Comparison of ENCODE assay signal across 6 cellular contexts in the genomic region with DNA sequence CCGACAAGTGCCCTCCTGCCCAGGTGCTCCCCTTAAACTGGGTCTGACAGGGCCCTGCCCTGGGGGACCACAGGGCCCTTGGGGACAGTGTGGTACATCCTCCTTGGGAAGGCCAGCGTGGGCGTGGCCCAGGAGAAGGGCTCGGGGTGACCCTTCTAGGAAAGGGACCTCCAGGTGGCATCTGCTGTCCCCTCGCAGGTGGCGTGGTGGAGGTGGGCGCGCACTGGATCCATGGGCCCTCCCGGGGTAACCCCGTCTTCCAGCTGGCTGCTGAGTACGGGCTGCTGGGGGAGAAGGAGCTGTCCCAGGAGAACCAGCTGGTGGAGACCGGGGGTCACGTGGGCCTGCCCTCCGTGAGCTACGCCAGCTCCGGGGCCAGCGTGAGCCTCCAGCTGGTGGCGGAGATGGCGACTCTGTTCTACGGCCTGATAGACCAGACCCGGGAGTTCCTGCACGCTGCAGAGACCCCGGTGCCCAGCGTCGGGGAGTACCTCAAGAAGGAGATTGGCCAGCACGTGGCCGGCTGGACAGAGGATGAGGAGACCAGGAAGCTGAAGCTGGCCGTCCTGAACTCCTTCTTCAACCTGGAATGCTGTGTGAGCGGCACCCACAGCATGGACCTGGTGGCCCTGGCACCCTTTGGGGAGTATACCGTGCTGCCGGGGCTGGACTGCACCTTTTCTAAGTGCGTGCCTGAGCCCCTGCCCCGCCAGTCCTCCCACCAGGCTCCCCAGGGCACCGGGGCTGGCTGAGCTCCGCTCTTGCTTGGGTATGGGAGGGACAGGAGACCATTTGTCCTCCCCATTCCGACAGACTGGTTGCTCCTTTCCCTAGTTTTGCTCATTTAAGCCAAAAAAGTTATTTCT. TPM values are rescaled to one million over a fixed set of nuclear protein-coding genes. Genes with fewer than 3 reads are reported as not detected.
A peak's percentile ranks its signal among the peaks of the same experiment; 100 is the strongest.
DNase-seq lines count a peak whose midpoint lies in the region; ATAC-seq and TF ChIP-seq lines count a peak whose summit lies in the region.

No MANE protein-coding gene starts in this region.

- H3K18ac ChIP-seq in H9 (ENCODE audit: insufficient read length, low read depth, low read length) = no peak overlapping the region

- TF ChIP-seq CTCF in H9 (conservative IDR thresholded peaks at IDR 0.05) = no peak
- no peak for TF ChIP-seq CTCF in coronary artery (IDR thresholded peaks at IDR 0.05)
- TF ChIP-seq CTCF in progenitor cell of endocrine pancreas (IDR thresholded peaks at IDR 0.05; ENCODE audit: unreplicated experiment) = no peak

- no peak overlapping the region for H2AK5ac ChIP-seq in H9 (ENCODE audit: insufficient read length, low read length)

- H3K4ac ChIP-seq in H9 (ENCODE audit: low read depth, low read length) = no peak overlapping the region

- no peaks in the 10 kb centered on the region for H3K79me1 ChIP-seq in H9 (ENCODE audit: insufficient read depth, low read depth, low read length, poor library complexity, severe bottlenecking)

- no peaks in the 10 kb centered on the region for H3K4me1 ChIP-seq in H9 (ENCODE audit: insufficient read depth, low read length)

- peaks cover 8% of the 10 kb centered on the region for H3K23me2 ChIP-seq in H9 (ENCODE audit: insufficient read length, low read depth, low read length, poor library complexity, severe bottlenecking)

- no peak overlapping the region for H3T11ph ChIP-seq in H9 (ENCODE audit: low read length)

- no peak overlapping the region for H3K56ac ChIP-seq in H9 (ENCODE audit: insufficient read length, low read depth, low read length)

- no peak overlapping the region for H4K91ac ChIP-seq in H9 (ENCODE audit: insufficient read length, low read depth, low read length)

- H3K23ac ChIP-seq in H9 (ENCODE audit: insufficient read length, low read depth, low read length) = no peak overlapping the region

- no peak overlapping the region for H2BK120ac ChIP-seq in H9 (ENCODE audit: low read depth, low read length, poor library complexity, severe bottlenecking)

- no peak overlapping the region for H3K9ac ChIP-seq in H9 (ENCODE audit: extremely low read depth, insufficient read length, low read length)

- H2BK15ac ChIP-seq in H9 (ENCODE audit: low read depth, low read length) = no peak overlapping the region

- H4K20me1 ChIP-seq in H9 (ENCODE audit: control insufficient read depth, insufficient read depth, insufficient read length) = no peaks in the 10 kb centered on the region

- no peak overlapping the region for H3K14ac ChIP-seq in H9 (ENCODE audit: insufficient read depth, low read length)

- H3K4me3 ChIP-seq in coronary artery = peak overlapping the region; percentile 99

- DNase-seq in H9 = no peak
- DNase-seq in coronary artery (ENCODE audit: low spot score) = no peak
- DNase-seq in progenitor cell of endocrine pancreas (ENCODE audit: low spot score, unreplicated experiment) = no peak
- DNase-seq in NCI-H1417 (lab: John Stamatoyannopoulos, UW) = no peak

- peaks cover 18% of the 10 kb centered on the region for H3K27me3 ChIP-seq in H9 (ENCODE audit: insufficient read depth, low read length)

- no peaks in the 10 kb centered on the region for H3K4me1 Mint-ChIP-seq in H9
- H3K4me1 Mint-ChIP-seq in progenitor cell of endocrine pancreas (ENCODE audit: low read depth) = peaks cover 1% of the 10 kb centered on the region

- H3K9me3 ChIP-seq in H9 (ENCODE audit: control insufficient read depth, low read depth, low read length) = no peaks in the 10 kb centered on the region

- no peak overlapping the region for H2BK5ac ChIP-seq in H9 (ENCODE audit: insufficient read length, low read length)

- peak overlapping the region; percentile 66 to 74 for H3K4me3 Mint-ChIP-seq in H9
- peak overlapping the region; percentile 65 for H3K4me3 Mint-ChIP-seq in progenitor cell of endocrine pancreas (ENCODE audit: low read depth)

- H2BK20ac ChIP-seq in H9 (ENCODE audit: low read depth, low read length, poor library complexity, severe bottlenecking) = no peak overlapping the region

- no peaks in the 10 kb centered on the region for H3K79me2 ChIP-seq in H9 (ENCODE audit: insufficient read depth, low read length)

- no peak overlapping the region for H3K4me2 ChIP-seq in H9 (ENCODE audit: insufficient read depth, insufficient read length, low read length)

- H3K27me3 Mint-ChIP-seq in H9 (ENCODE audit: low read depth) = peaks cover 44% of the 10 kb centered on the region
- peaks cover 23% of the 10 kb centered on the region for H3K27me3 Mint-ChIP-seq in progenitor cell of endocrine pancreas

- ATAC-seq in GM21786 (IDR thresholded peaks at IDR 0.05; ENCODE audit: unreplicated experiment) (no peak), HG02571 (IDR thresholded peaks at IDR 0.05; ENCODE audit: unreplicated experiment) (no peak)

- H3K36me3 Mint-ChIP-seq in H9 (ENCODE audit: insufficient read depth in 1 of 3, low read depth in 3 of 3) (peaks cover 1 to 5% (median 3%) of the 10 kb centered on the region in 3 experiments; a peak in 1 of 7 replicates), progenitor cell of endocrine pancreas (ENCODE audit: insufficient read depth) (peaks cover 3% of the 10 kb centered on the region)

- WGBS in H9 (ENCODE audit: extremely low coverage, insufficient read length, low lambda C conversion rate) = no CpG with 5 or more reads among the region's 36 CpGs

- peaks cover 0 to 3% of the 10 kb centered on the region in 2 experiments; a peak in 2 of 5 replicates for H3K9me3 Mint-ChIP-seq in H9
- H3K9me3 Mint-ChIP-seq in progenitor cell of endocrine pancreas (ENCODE audit: low read depth) = no peaks in the 10 kb centered on the region

- no peak overlapping the region for H2AFZ ChIP-seq in H9 (ENCODE audit: low read length)

- no peak overlapping the region for H4K8ac ChIP-seq in H9 (replicated peaks; ENCODE audit: insufficient read length, low read depth, low read length)

- H2BK12ac ChIP-seq in H9 (ENCODE audit: insufficient read length, low read depth, low read length) = no peak overlapping the region

- no peak overlapping the region for H4K5ac ChIP-seq in H9 (ENCODE audit: insufficient read length, low read depth, low read length)

- no peak overlapping the region for H3K27ac ChIP-seq in H9 (ENCODE audit: insufficient read length, low read depth, low read length)
- peak overlapping the region in 1 of 2 donors; percentile 95 for H3K27ac ChIP-seq in coronary artery

- H3K27ac Mint-ChIP-seq in H9 (no peak overlapping the region), progenitor cell of endocrine pancreas (no peak overlapping the region)

RNA-seq across cellular contexts. Expression of a gene that starts 1.0 kb away (rescaled TPM):
- 5.3 and 5.6 TPM in 2 replicates for total RNA-seq in H9 (2021)
- total RNA-seq in progenitor cell of endocrine pancreas = 11.9 and 14.1 TPM in 2 replicates

RNA-seq across cellular contexts. Expression of a gene that starts 6.9 kb away (rescaled TPM):
- total RNA-seq in H9 (2021) (94.1 and 100 TPM in 2 replicates), progenitor cell of endocrine pancreas (89.7 and 91.4 TPM in 2 replicates)

RNA-seq across cellular contexts. Expression of a gene that starts 13.9 kb away (rescaled TPM):
- total RNA-seq in H9 (2021) (61.4 and 65.3 TPM in 2 replicates), progenitor cell of endocrine pancreas (137 and 139 TPM in 2 replicates)

RNA-seq across cellular contexts. Expression of a gene that starts 22.2 kb away (rescaled TPM):
- total RNA-seq in H9 (2021) = 39.6 and 41.8 TPM in 2 replicates
- total RNA-seq in progenitor cell of endocrine pancreas = 14.7 and 16.2 TPM in 2 replicates

RNA-seq across cellular contexts. Expression of a gene that starts 32.9 kb away (rescaled TPM):
- total RNA-seq in H9 (2021) = 0.81 and 1.2 TPM in 2 replicates
- 0.62 TPM in 1 of 2 replicates, not detected in the other for total RNA-seq in progenitor cell of endocrine pancreas
